ENCODE assay signal across 9 cellular contexts in the genomic region with DNA sequence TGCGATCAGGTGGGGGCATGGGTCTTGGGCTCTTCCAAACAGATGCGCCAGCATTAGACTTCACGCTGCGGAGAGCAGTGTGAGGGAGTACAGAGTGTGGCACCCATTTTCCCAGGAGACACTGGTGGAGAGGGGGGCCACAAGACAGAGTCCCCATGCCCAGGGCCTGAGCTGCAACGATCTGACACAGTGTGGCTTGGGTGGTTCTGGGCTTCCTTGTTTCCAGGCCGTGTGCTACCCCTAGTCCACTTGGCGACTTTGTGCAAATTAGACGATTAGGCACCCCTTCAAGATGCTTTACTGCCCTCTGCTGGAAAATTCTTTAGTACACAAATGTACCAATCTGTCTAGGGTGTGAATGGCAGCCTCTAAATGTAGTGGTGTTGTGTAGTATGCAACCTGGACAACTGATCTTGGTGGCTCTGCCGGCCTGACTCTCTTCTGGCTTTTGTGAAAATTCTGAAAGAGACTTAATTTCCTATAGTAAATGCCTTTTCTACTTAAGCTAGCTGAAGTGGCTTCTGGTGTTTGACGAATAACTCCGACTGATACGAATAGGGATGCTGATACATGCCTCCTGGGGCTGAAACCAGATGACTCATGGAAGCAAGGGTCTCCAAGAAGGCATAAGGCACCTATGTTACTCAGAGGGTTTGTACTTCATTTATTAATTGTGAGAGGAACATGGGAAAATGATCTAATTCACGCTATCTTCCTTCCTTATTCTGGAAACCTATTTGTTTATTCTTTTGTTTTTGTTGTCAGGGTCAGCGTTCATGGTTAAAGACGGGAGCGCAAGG.
DNase-seq lines count a peak whose midpoint lies in the region; ATAC-seq and TF ChIP-seq lines count a peak whose summit lies in the region.
"Had no signal": no experiment of that assay in that cellular context is flagged by ENCODE, and none has a peak within 500 bp of the region (broad histone marks: within the 10 kb centered on the region; RNA-seq: fewer than 3 reads in every experiment).

No MANE protein-coding gene starts in this region.

- no peak overlapping the region for H3K27ac Mint-ChIP-seq in effector memory CD8-positive, alpha-beta T cell
- no peak overlapping the region for H3K27ac Mint-ChIP-seq in memory B cell
- H3K27ac Mint-ChIP-seq in activated T-helper 2 cell treated with anti-CD3 and anti-CD28 coated beads, Interferon-gamma antibody, Interleukin-2, Interleukin-4, amounts not matched to agents 10 μg/mL and 5 μg/mL and 100 μg/mL, durations not matched to agents 14 hours and 24 hours and 36 hours, result no peak overlapping the region

- intact Hi-C loops in activated T-helper 2 cell treated with anti-CD3 and anti-CD28 coated beads, Interferon-gamma antibody, Interleukin-2, Interleukin-4, amounts not matched to agents 10 μg/mL and 5 μg/mL and 100 μg/mL, durations not matched to agents 14 hours and 24 hours and 36 hours (cut with micrococcal nuclease), result loop anchor here (1.0 to 5.0 kb wide), 3 partner anchors 92 to 425 kb away; partner anchors contain the start of gene SMAD2

- peaks cover 55 to 84% of the 10 kb centered on the region in 2 donors for H3K27me3 Mint-ChIP-seq in effector memory CD8-positive, alpha-beta T cell
- H3K27me3 Mint-ChIP-seq in memory B cell, result peaks cover 28% of the 10 kb centered on the region
- peaks cover 28% of the 10 kb centered on the region for H3K27me3 Mint-ChIP-seq in activated T-helper 2 cell treated with anti-CD3 and anti-CD28 coated beads, Interferon-gamma antibody, Interleukin-2, Interleukin-4, amounts not matched to agents 10 μg/mL and 5 μg/mL and 100 μg/mL, durations not matched to agents 14 hours and 24 hours and 36 hours (ENCODE audit: low read depth)

- TF ChIP-seq CTCF in GM12864 (IDR thresholded peaks at IDR 0.05; ENCODE audit: low read depth, low read length, missing control alignments), result peak; percentile 52

- H3K79me2 ChIP-seq in ACC112 (ENCODE audit: control insufficient read depth, insufficient read depth, low read length, unreplicated experiment), result no peaks in the 10 kb centered on the region

- H3K9me3 Mint-ChIP-seq in effector memory CD8-positive, alpha-beta T cell, result no peaks in the 10 kb centered on the region
- H3K9me3 Mint-ChIP-seq in memory B cell, result no peaks in the 10 kb centered on the region
- H3K9me3 Mint-ChIP-seq in activated T-helper 2 cell treated with anti-CD3 and anti-CD28 coated beads, Interferon-gamma antibody, Interleukin-2, Interleukin-4, amounts not matched to agents 10 μg/mL and 5 μg/mL and 100 μg/mL, durations not matched to agents 14 hours and 24 hours and 36 hours, result no peaks in the 10 kb centered on the region

- peaks cover 25% of the 10 kb centered on the region for H3K4me1 ChIP-seq in ACC112 (ENCODE audit: control insufficient read depth, insufficient read depth, low read length, unreplicated experiment)

- H3K36me3 ChIP-seq in ACC112 (ENCODE audit: insufficient read depth, low read length), result no peaks in the 10 kb centered on the region
- H3K36me3 ChIP-seq: suprapubic skin had no signal

- H3K4me3 Mint-ChIP-seq in effector memory CD8-positive, alpha-beta T cell, result no peak overlapping the region
- H3K4me3 Mint-ChIP-seq in memory B cell, result no peak overlapping the region
- H3K4me3 Mint-ChIP-seq in activated T-helper 2 cell treated with anti-CD3 and anti-CD28 coated beads, Interferon-gamma antibody, Interleukin-2, Interleukin-4, amounts not matched to agents 10 μg/mL and 5 μg/mL and 100 μg/mL, durations not matched to agents 14 hours and 24 hours and 36 hours (ENCODE audit: low read depth), result no peak overlapping the region

- H2AFZ ChIP-seq in ACC112 (ENCODE audit: low read length, unreplicated experiment), result no peak overlapping the region

- peak; percentile 55 for ATAC-seq in effector memory CD8-positive, alpha-beta T cell (replicated peaks)
- peak; percentile 68 for ATAC-seq in memory B cell (ENCODE audit: low read depth)

- no peaks in the 10 kb centered on the region for H3K36me3 Mint-ChIP-seq in effector memory CD8-positive, alpha-beta T cell (ENCODE audit: insufficient read depth)
- H3K36me3 Mint-ChIP-seq in memory B cell, result no peaks in the 10 kb centered on the region
- no peaks in the 10 kb centered on the region for H3K36me3 Mint-ChIP-seq in activated T-helper 2 cell treated with anti-CD3 and anti-CD28 coated beads, Interferon-gamma antibody, Interleukin-2, Interleukin-4, amounts not matched to agents 10 μg/mL and 5 μg/mL and 100 μg/mL, durations not matched to agents 14 hours and 24 hours and 36 hours (ENCODE audit: low read depth)

- H3K4me3 ChIP-seq in ACC112 (ENCODE audit: low read depth, low read length) (no peak overlapping the region), GM12864 (ENCODE audit: low read depth, low read length) (no peak overlapping the region)
- H3K4me3 ChIP-seq: suprapubic skin had no signal

- H3K27ac ChIP-seq in ACC112 (ENCODE audit: low read depth, low read length), result peak overlapping the region; percentile 12
- H3K27ac ChIP-seq: suprapubic skin had no signal

- H3K4me1 Mint-ChIP-seq in effector memory CD8-positive, alpha-beta T cell (ENCODE audit: low read depth in 2 of 2), result no peaks in the 10 kb centered on the region
- peaks cover 5% of the 10 kb centered on the region for H3K4me1 Mint-ChIP-seq in memory B cell
- H3K4me1 Mint-ChIP-seq in activated T-helper 2 cell treated with anti-CD3 and anti-CD28 coated beads, Interferon-gamma antibody, Interleukin-2, Interleukin-4, amounts not matched to agents 10 μg/mL and 5 μg/mL and 100 μg/mL, durations not matched to agents 14 hours and 24 hours and 36 hours (ENCODE audit: low read depth), result peaks cover 5% of the 10 kb centered on the region

- H3K27me3 ChIP-seq in ACC112 (ENCODE audit: insufficient read depth, low read length), result peaks cover 38% of the 10 kb centered on the region

- DNase-seq in GM12864 (ENCODE audit: low read depth), result no peak
- DNase-seq in NCI-H1092 treated with DMSO at 0.1 percent for 48 hours (lab: John Stamatoyannopoulos, UW), result peak; percentile 85
- peak; percentile 65 for DNase-seq in SHP77 treated with DMSO at 0.1 percent for 48 hours (lab: John Stamatoyannopoulos, UW)
- DNase-seq in effector memory CD8-positive, alpha-beta T cell, result peak in 1 of 3 experiments; percentile 5
- DNase-seq in memory B cell (ENCODE audit: low spot score in 2 of 2), result peak in 1 of 2 donors; percentile 35
- no peak for DNase-seq in activated CD4-positive, CD25-positive, alpha-beta regulatory T cell treated with anti-CD3 and anti-CD28 coated beads, Interleukin-2, amount 50 U/mL, for 72 hours
- no peak for DNase-seq in activated T-helper 2 cell treated with anti-CD3 and anti-CD28 coated beads, Interferon-gamma antibody, Interleukin-2, Interleukin-4, amounts not matched to agents 10 μg/mL and 5 μg/mL and 100 μg/mL, durations not matched to agents 14 hours and 24 hours and 36 hours (ENCODE audit: low spot score)

Comparison
In these comparisons a context has a peak if more than half of its experiments do, and no peak if none do; other contexts are left out.
1. DNase-seq: peak in NCI-H1092 treated with DMSO at 0.1 percent for 48 hours (single experiment) and SHP77 treated with DMSO at 0.1 percent for 48 hours (single experiment); none in GM12864 (single experiment), activated CD4-positive, CD25-positive, alpha-beta regulatory T cell treated with anti-CD3 and anti-CD28 coated beads, Interleukin-2, amount 50 U/mL, for 72 hours (single experiment) and activated T-helper 2 cell treated with anti-CD3 and anti-CD28 coated beads, Interferon-gamma antibody, Interleukin-2, Interleukin-4, amounts not matched to agents 10 μg/mL and 5 μg/mL and 100 μg/mL, durations not matched to agents 14 hours and 24 hours and 36 hours (single experiment).